Comparison of ENCODE assay signal across 21 cellular contexts in genomic region chr1:38657441-38657840, GRCh38.
A peak's percentile ranks its signal among the peaks of the same experiment; 100 is the strongest.
DNase-seq lines count a peak whose midpoint lies in the region; ATAC-seq and TF ChIP-seq lines count a peak whose summit lies in the region.
"Had no signal": no experiment of that assay in that cellular context is flagged by ENCODE, and none has a peak within 500 bp of the region (broad histone marks: within the 10 kb centered on the region; RNA-seq: fewer than 3 reads in every experiment).

No MANE protein-coding gene starts in this region.

- H3K27ac ChIP-seq in GM23338 (ENCODE audit: low read depth) = no peak overlapping the region
- no peak overlapping the region for H3K27ac ChIP-seq in RWPE1
- H3K27ac ChIP-seq: A549; BLaER1 treated with 17β-estradiol and CSF1 and Interleukin-3, amounts not matched to agents 10 nM and 100 nM had no signal

- no peak for DNase-seq in GM23338 (ENCODE audit: low spot score)
- DNase-seq in astrocyte of the hippocampus (ENCODE audit: low read depth, low spot score) = peak; percentile 9
- DNase-seq in fibroblast of peridontal ligament (ENCODE audit: extremely low read depth) = peak; percentile 0
- no peak for DNase-seq in posterior cingulate gyrus
- no peak for DNase-seq in RWPE1 (ENCODE audit: low spot score)
- DNase-seq: 8988T; ACHN; AML-193; BE2C; Calu3; CD4-positive, alpha-beta T cell; CD8-positive, alpha-beta memory T cell; COR-L47; DMS153; DND-41; H9 had no signal

- H3K27me3 ChIP-seq in GM23338 (ENCODE audit: insufficient read depth) = no peaks in the 10 kb centered on the region
- H3K27me3 ChIP-seq: BE2C; BLaER1 treated with 17β-estradiol and CSF1 and Interleukin-3, amounts not matched to agents 10 nM and 100 nM had no signal

- H3K36me3 ChIP-seq in GM23338 (ENCODE audit: insufficient read depth) = no peaks in the 10 kb centered on the region
- H3K36me3 ChIP-seq: BE2C; BLaER1 treated with 17β-estradiol and CSF1 and Interleukin-3, amounts not matched to agents 10 nM and 100 nM had no signal

- H2AFZ ChIP-seq in GM23338 = peak overlapping the region; percentile 87; the same call in 1 of the 2 replicates

- peaks cover 5% of the 10 kb centered on the region for H3K27me3 Mint-ChIP-seq in GM23338 (ENCODE audit: insufficient read depth, low read depth, poor library complexity)

- peaks cover 4% of the 10 kb centered on the region; the same call in 2 of the 3 replicates for H3K9me3 Mint-ChIP-seq in GM23338
- H3K9me3 Mint-ChIP-seq: CD4-positive, alpha-beta T cell had no signal

- H3K4me2 ChIP-seq in GM23338 = no peak overlapping the region
- H3K4me2 ChIP-seq: A549; BLaER1 treated with 17β-estradiol and CSF1 and Interleukin-3, amounts not matched to agents 10 nM and 100 nM had no signal

- no peak overlapping the region for H3K27ac Mint-ChIP-seq in GM23338
- H3K27ac Mint-ChIP-seq: CD14-positive monocyte; CD4-positive, alpha-beta T cell; CD8-positive, alpha-beta memory T cell; H9 had no signal

- CTCF ChIA-PET in RWPE1 (lab: Yijun Ruan, JAX) = interaction anchor here (0.6 kb wide), 1 partner anchor 393 kb away, joined by 3 read pairs; no protein-coding TSS in a partner anchor

- TF ChIP-seq CTCF in GM23338 (conservative IDR thresholded peaks at IDR 0.05; ENCODE audit: low read depth in 2 of 2) (no peak), RWPE1 (conservative IDR thresholded peaks at IDR 0.05; ENCODE audit: low read depth) (no peak)

- ATAC-seq in GM23338 (no peak), HG03280 (IDR thresholded peaks at IDR 0.05; ENCODE audit: unreplicated experiment) (no peak)
- ATAC-seq: A549, HCT116 had no signal

- H3K4me3 ChIP-seq in GM23338 = no peak overlapping the region
- H3K4me3 ChIP-seq: A549; BLaER1 treated with 17β-estradiol and CSF1 and Interleukin-3, amounts not matched to agents 10 nM and 100 nM had no signal

- no peak overlapping the region for H3K4me3 Mint-ChIP-seq in GM23338
- H3K4me3 Mint-ChIP-seq: CD14-positive monocyte; CD4-positive, alpha-beta T cell; CD8-positive, alpha-beta memory T cell; H9 had no signal

- POLR2A ChIA-PET in RWPE1 (lab: Yijun Ruan, JAX; ENCODE audit: low non-redundant PET) = no interaction called here

- peaks cover 14% of the 10 kb centered on the region for H3K4me1 Mint-ChIP-seq in GM23338
- H3K4me1 Mint-ChIP-seq: CD14-positive monocyte; CD8-positive, alpha-beta memory T cell had no signal

- H3K79me2 ChIP-seq in GM23338 (replicated peaks; ENCODE audit: insufficient read depth) = no peaks in the 10 kb centered on the region

- no peaks in the 10 kb centered on the region for H3K9me2 ChIP-seq in GM23338 (ENCODE audit: insufficient read depth)

- intact Hi-C loops in posterior cingulate gyrus (cut with DNase I) = no loop called here

- no peaks in the 10 kb centered on the region for H4K20me1 ChIP-seq in GM23338 (replicated peaks; ENCODE audit: insufficient read depth)
- H4K20me1 ChIP-seq: BLaER1 treated with 17β-estradiol and CSF1 and Interleukin-3, amounts not matched to agents 10 nM and 100 nM had no signal

- 0 out of 2 replicates have a peak, but pooled peaks cover 3% of the 10 kb centered on the region for H3K4me1 ChIP-seq in GM23338 (ENCODE audit: insufficient read depth)
- H3K4me1 ChIP-seq: A549; BE2C; BLaER1 treated with 17β-estradiol and CSF1 and Interleukin-3, amounts not matched to agents 10 nM and 100 nM had no signal

- H3K36me3 Mint-ChIP-seq in GM23338 (ENCODE audit: low read depth) = 0 out of 3 replicates have a peak, but pooled peaks cover 3% of the 10 kb centered on the region
- H3K36me3 Mint-ChIP-seq: CD14-positive monocyte; CD8-positive, alpha-beta memory T cell had no signal

- H3F3A ChIP-seq in GM23338 (replicated peaks; ENCODE audit: low read depth) = no peaks in the 10 kb centered on the region

TF ChIP-seq in GM23338, 12 proteins besides CTCF, POLR2A, EP300 and RAD21:
- TF ChIP-seq ETS1 (IDR thresholded peaks at IDR 0.05) (no peak), EZH2 (IDR thresholded peaks at IDR 0.05; ENCODE audit: low read depth, unreplicated experiment) (no peak), STAT1 (IDR thresholded peaks at IDR 0.05; ENCODE audit: unreplicated experiment) (no peak), ZNF462 (CRISPR knock-in tag; IDR thresholded peaks at IDR 0.05) (no peak), JUNB (IDR thresholded peaks at IDR 0.05; ENCODE audit: unreplicated experiment) (no peak), POLR2AphosphoS5 (IDR thresholded peaks at IDR 0.05; ENCODE audit: low read depth) (no peak)

Comparison
In these comparisons a context has a peak if more than half of its experiments do, and no peak if none do; other contexts are left out.
1. DNase-seq: peak in astrocyte of the hippocampus (single experiment) and fibroblast of peridontal ligament (single experiment); none in GM23338 (single experiment), posterior cingulate gyrus (0 of 10) and RWPE1 (single experiment).